ENCODE assay signal across 1 cellular context in genomic region chr3:31565288-31565687, GRCh38.
A peak's percentile ranks its signal among the peaks of the same experiment; 100 is the strongest.
TF ChIP-seq lines count a peak whose summit lies in the region.

No MANE protein-coding gene starts in this region.

TF ChIP-seq in K562, 482 proteins besides CTCF, POLR2A, EP300 and RAD21 (continued from another document):
- TF ChIP-seq SLC30A9 (CRISPR knock-in tag; IDR thresholded peaks at IDR 0.05) = no peak
- TF ChIP-seq TCF3 (CRISPR knock-in tag; IDR thresholded peaks at IDR 0.05) = peak; percentile 59
- TF ChIP-seq GABPB1 (CRISPR knock-in tag; IDR thresholded peaks at IDR 0.05) = no peak
- TF ChIP-seq MEIS2 (IDR thresholded peaks at IDR 0.05; ENCODE audit: partially characterized antibody) = peak; percentile 65
- TF ChIP-seq CEBPB (tag; IDR thresholded peaks at IDR 0.05) = peak; percentile 73
